In genomic region chr18:26746284-26747130, GRCh38 we compare ENCODE assay signal across 13 cellular contexts.
A peak's percentile ranks its signal among the peaks of the same experiment; 100 is the strongest.
DNase-seq lines count a peak whose midpoint lies in the region; ATAC-seq and TF ChIP-seq lines count a peak whose summit lies in the region.
"Had no signal": no experiment of that assay in that cellular context is flagged by ENCODE, and none has a peak within 500 bp of the region (broad histone marks: within the 10 kb centered on the region; RNA-seq: fewer than 3 reads in every experiment).

No MANE protein-coding gene starts in this region.

- H3K27me3 ChIP-seq in foreskin keratinocyte (peaks cover 6% of the 10 kb centered on the region), BE2C (no peaks in the 10 kb centered on the region)

- no peak overlapping the region for H3K4me3 ChIP-seq in BE2C (ENCODE audit: low read depth, low read length)
- H3K4me3 ChIP-seq: psoas muscle had no signal

- in situ Hi-C loops in SK-MEL-5 (cut with HindIII; ENCODE audit: low pct_unique_long_range_greater_than_20kb, low sequenced_read_pairs) (no loop called here), GM13976 (cut with MboI; ENCODE audit: low sequenced_read_pairs, unreplicated experiment) (no loop called here)

- DNase-seq in GM04504 (ENCODE audit: low read depth), result peak; percentile 4
- DNase-seq in SK-MEL-5 (ENCODE audit: low read depth, low spot score), result peak; percentile 78
- DNase-seq in foreskin keratinocyte, result no peak
- DNase-seq in retina, result peak; percentile 56
- DNase-seq in GM13976 (ENCODE audit: low spot score), result no peak
- DNase-seq in GDM1 (lab: John Stamatoyannopoulos, UW), result no peak
- DNase-seq in BE2C, result no peak
- DNase-seq: activated CD8-positive, alpha-beta memory T cell treated with anti-CD3 and anti-CD28 coated beads, Interleukin-2, amount 50 U/mL, for 4 hours; aorta; left cardiac atrium; NCI-H146; psoas muscle had no signal

- H3K4me1 ChIP-seq in foreskin keratinocyte (no peaks in the 10 kb centered on the region), BE2C (no peaks in the 10 kb centered on the region)

- peak; percentile 58 for ATAC-seq in foreskin keratinocyte
- no peak for ATAC-seq in HG02763 (IDR thresholded peaks at IDR 0.05; ENCODE audit: unreplicated experiment)
- ATAC-seq: psoas muscle had no signal

- TF ChIP-seq CTCF in foreskin keratinocyte (conservative IDR thresholded peaks at IDR 0.05), result no peak
- no peak for TF ChIP-seq CTCF in GM13976 (IDR thresholded peaks at IDR 0.05; ENCODE audit: borderline replicate concordance, control extremely low read depth, extremely low read depth, insufficient read depth, missing control alignments)
- TF ChIP-seq CTCF in BE2C (IDR thresholded peaks at IDR 0.05; ENCODE audit: low read depth, low read length), result no peak

- no peak overlapping the region for H3K27ac ChIP-seq in foreskin keratinocyte
- H3K27ac ChIP-seq: psoas muscle had no signal

- no peaks in the 10 kb centered on the region for H3K9me3 ChIP-seq in BE2C
- H3K9me3 ChIP-seq: psoas muscle had no signal

- no peaks in the 10 kb centered on the region for H3K36me3 ChIP-seq in BE2C

Comparison
In these comparisons a context has a peak if more than half of its experiments do, and no peak if none do; other contexts are left out.
1. DNase-seq: peak in GM04504 (single experiment), SK-MEL-5 (single experiment) and retina (single experiment); none in foreskin keratinocyte (0 of 2), GM13976 (single experiment), GDM1 (single experiment) and BE2C (single experiment).